14 cellular contexts compared by ENCODE assay signal in the genomic region with DNA sequence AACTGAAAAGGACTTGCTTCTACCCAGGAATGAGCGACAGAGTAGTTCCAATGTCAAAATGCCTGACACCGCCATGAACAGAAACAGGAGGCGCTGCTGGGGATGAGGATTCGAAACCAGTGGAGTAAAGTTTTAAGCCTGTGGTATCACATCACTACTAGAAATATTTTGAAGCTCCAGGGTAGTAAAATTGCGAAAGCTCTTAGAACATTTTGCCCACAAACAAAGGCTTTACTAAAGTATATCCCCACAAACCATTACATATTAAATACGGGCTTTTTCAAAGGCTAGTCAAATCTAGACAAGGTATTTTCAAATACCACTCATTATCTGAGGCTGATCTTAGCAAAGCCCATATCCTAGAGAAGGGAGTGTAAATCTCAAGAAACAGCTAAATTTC. TPM values are rescaled to one million over a fixed set of nuclear protein-coding genes. Genes with fewer than 3 reads are reported as not detected.
A peak's percentile ranks its signal among the peaks of the same experiment; 100 is the strongest.
DNase-seq lines count a peak whose midpoint lies in the region; ATAC-seq and TF ChIP-seq lines count a peak whose summit lies in the region.
"Had no signal": no experiment of that assay in that cellular context is flagged by ENCODE, and none has a peak within 500 bp of the region (broad histone marks: within the 10 kb centered on the region; RNA-seq: fewer than 3 reads in every experiment).

No MANE protein-coding gene starts in this region.

- H3K27me3 Mint-ChIP-seq in activated naive CD4-positive, alpha-beta T cell treated with anti-CD3 and anti-CD28 coated beads, Interleukin-2, amount 50 U/mL, for 24 hours, result no peaks in the 10 kb centered on the region
- no peaks in the 10 kb centered on the region for H3K27me3 Mint-ChIP-seq in activated B cell treated with CpG ODN at 0.5 μM for 24 hours
- H3K27me3 Mint-ChIP-seq: naive B cell had no signal

- CTCF ChIA-PET in activated B cell treated with CpG ODN at 0.5 μM for 24 hours (lab: Charles Lee), result no interaction called here

- peaks cover 17% of the 10 kb centered on the region for H3K36me3 Mint-ChIP-seq in activated naive CD4-positive, alpha-beta T cell treated with anti-CD3 and anti-CD28 coated beads, Interleukin-2, amount 50 U/mL, for 24 hours
- H3K36me3 Mint-ChIP-seq in activated B cell treated with CpG ODN at 0.5 μM for 24 hours (ENCODE audit: low read depth), result peaks cover 51% of the 10 kb centered on the region

- peak overlapping the region; percentile 43 for H3K27ac Mint-ChIP-seq in activated naive CD4-positive, alpha-beta T cell treated with anti-CD3 and anti-CD28 coated beads, Interleukin-2, amount 50 U/mL, for 24 hours
- no peak overlapping the region for H3K27ac Mint-ChIP-seq in activated B cell treated with CpG ODN at 0.5 μM for 24 hours

- ATAC-seq in activated B cell treated with CpG ODN at 0.5 μM for 24 hours (ENCODE audit: low read depth), result no peak

- H3K4me3 ChIP-seq in fibroblast of villous mesenchyme (ENCODE audit: low read depth, low read length), result peak overlapping the region; percentile 27
- H3K4me3 ChIP-seq in dorsolateral prefrontal cortex, result no peak overlapping the region

- DNase-seq in activated naive CD4-positive, alpha-beta T cell treated with Interleukin-2 at 50 U/mL for 16 hours, result no peak
- DNase-seq in activated B cell treated with CpG ODN at 0.5 μM for 24 hours, result no peak
- DNase-seq in fibroblast of villous mesenchyme (ENCODE audit: low read depth), result peak; percentile 89
- no peak for DNase-seq in GOT3 (lab: John Stamatoyannopoulos, UW)
- DNase-seq in RPMI8226, result no peak
- no peak for DNase-seq in dorsolateral prefrontal cortex
- no peak for DNase-seq in HuH-7 (ENCODE audit: low spot score)
- DNase-seq: naive B cell; NCI-H345; SHP77 treated with DMSO at 0.1 percent for 48 hours; stimulated activated CD4-positive, alpha-beta T cell treated with anti-CD3 and anti-CD28 coated beads, Interleukin-15, amount 100 ng/mL, for 24 hours; stimulated activated naive CD4-positive, alpha-beta T cell had no signal

- H3K9me3 Mint-ChIP-seq in activated naive CD4-positive, alpha-beta T cell treated with anti-CD3 and anti-CD28 coated beads, Interleukin-2, amount 50 U/mL, for 24 hours, result no peaks in the 10 kb centered on the region
- no peaks in the 10 kb centered on the region for H3K9me3 Mint-ChIP-seq in activated B cell treated with CpG ODN at 0.5 μM for 24 hours
- H3K9me3 Mint-ChIP-seq: naive B cell had no signal

- H3K27ac ChIP-seq in dorsolateral prefrontal cortex, result no peak overlapping the region
- H3K27ac ChIP-seq: KMS-11 had no signal

- H3K4me1 Mint-ChIP-seq in activated naive CD4-positive, alpha-beta T cell treated with anti-CD3 and anti-CD28 coated beads, Interleukin-2, amount 50 U/mL, for 24 hours, result peaks cover 38% of the 10 kb centered on the region
- H3K4me1 Mint-ChIP-seq in activated B cell treated with CpG ODN at 0.5 μM for 24 hours, result peaks cover 26% of the 10 kb centered on the region

- TF ChIP-seq CTCF in activated B cell treated with CpG ODN at 0.5 μM for 24 hours (IDR thresholded peaks at IDR 0.05), result no peak
- TF ChIP-seq CTCF in fibroblast of villous mesenchyme (IDR thresholded peaks at IDR 0.05; ENCODE audit: insufficient read depth, low read depth, low read length), result no peak
- TF ChIP-seq CTCF in dorsolateral prefrontal cortex (IDR thresholded peaks at IDR 0.05 in 54 of 56, conservative IDR thresholded peaks at IDR 0.05 in 2 of 56; ENCODE audit: low read depth in 1 of 56, partially characterized antibody in 56 of 56), result no peak

- POLR2A ChIA-PET in activated B cell treated with CpG ODN at 0.5 μM for 24 hours (lab: Charles Lee), result interaction anchor here (0.7 to 1.4 kb wide), 2 partner anchors 12 to 613 kb away, joined by 3 to 10 read pairs; no protein-coding TSS in a partner anchor

- H3K27me3 ChIP-seq in dorsolateral prefrontal cortex, result no peaks in the 10 kb centered on the region

- intact Hi-C loops in activated B cell treated with CpG ODN at 0.5 μM for 24 hours (cut with micrococcal nuclease) (loop anchor here (5.0 kb wide), 1 partner anchor 366 kb away; a partner anchor contains a TSS), dorsolateral prefrontal cortex (cut with DNase I) (loop anchor here in 1 of 2 donors (5.0 kb wide), 1 partner anchor 99 kb away; no protein-coding TSS in a partner anchor)

- peak overlapping the region; percentile 99 for H3K4me3 Mint-ChIP-seq in activated naive CD4-positive, alpha-beta T cell treated with anti-CD3 and anti-CD28 coated beads, Interleukin-2, amount 50 U/mL, for 24 hours
- H3K4me3 Mint-ChIP-seq in activated B cell treated with CpG ODN at 0.5 μM for 24 hours, result peak overlapping the region; percentile 48

RNA-seq across cellular contexts. Expression of a gene that starts 2.4 kb away (rescaled TPM):
- total RNA-seq in activated B cell treated with CpG ODN at 0.5 μM for 24 hours (62.8 and 63.7 TPM in 2 replicates), fibroblast of villous mesenchyme (120 and 222 TPM in 2 replicates), dorsolateral prefrontal cortex (100 to 1,000 TPM in 10 of 120 experiments, 10 to 100 TPM in 110; 62.3 to 112 (median 87.0) TPM)

RNA-seq across cellular contexts. Expression of a gene that starts 10.7 kb away (rescaled TPM):
- total RNA-seq in activated B cell treated with CpG ODN at 0.5 μM for 24 hours (18.4 and 21.7 TPM in 2 replicates), fibroblast of villous mesenchyme (11.3 and 13.0 TPM in 2 replicates), dorsolateral prefrontal cortex (10 to 100 TPM; 22.4 to 49.6 (median 31.7) TPM)

RNA-seq across cellular contexts. Expression of a gene that starts 31.2 kb away (rescaled TPM):
- total RNA-seq in activated B cell treated with CpG ODN at 0.5 μM for 24 hours (19.9 and 21.3 TPM in 2 replicates), fibroblast of villous mesenchyme (15.5 and 16.0 TPM in 2 replicates), dorsolateral prefrontal cortex (10 to 100 TPM in 113 of 120 experiments, 1 to 10 TPM in 7; 5.5 to 27.8 (median 14.1) TPM)
